Comparison of ENCODE assay signal across 8 cellular contexts in the genomic region with DNA sequence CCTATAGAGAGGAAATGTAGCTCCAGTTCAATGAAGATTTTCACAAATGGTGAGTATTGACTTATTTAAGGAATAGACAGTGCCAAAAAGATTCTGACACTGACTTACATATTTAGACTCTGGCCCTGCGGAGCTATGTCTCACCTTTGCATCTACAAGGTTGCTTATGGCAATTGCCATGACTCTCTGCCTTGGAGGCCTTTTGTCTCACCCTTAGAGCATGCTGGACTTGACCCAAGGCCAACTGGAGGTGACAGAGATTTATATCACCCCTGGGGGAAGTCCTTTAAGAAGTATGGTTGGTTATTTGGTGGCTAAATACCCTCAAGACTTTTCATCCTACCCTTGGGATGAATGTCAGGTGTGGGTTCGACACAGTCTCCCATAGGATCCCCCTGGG. TPM values are rescaled to one million over a fixed set of nuclear protein-coding genes. Genes with fewer than 3 reads are reported as not detected.
"Had no signal": no experiment of that assay in that cellular context is flagged by ENCODE, and none has a peak within 500 bp of the region (broad histone marks: within the 10 kb centered on the region; RNA-seq: fewer than 3 reads in every experiment).

No MANE protein-coding gene starts in this region.

- ATAC-seq: GM12878 had no signal

- FAIRE-seq: G401.6, GM12878, GM12891, GM12892, GM18507, GM19239 had no signal

- DNase-seq: GDM1, GF-D8 had no signal

- H3K4me3 ChIP-seq: GM12878 had no signal

RNA-seq across cellular contexts. Expression of a gene that starts 4.5 kb away (rescaled TPM):
- polyA plus RNA-seq: GM12878 had no signal

RNA-seq across cellular contexts. Expression of a gene that starts 52.9 kb away (rescaled TPM):
- polyA plus RNA-seq: GM12878 had no signal
